8 cellular contexts compared by ENCODE assay signal in genomic region chr2:238239552-238239871, GRCh38. TPM values are rescaled to one million over a fixed set of nuclear protein-coding genes. Genes with fewer than 3 reads are reported as not detected.
A peak's percentile ranks its signal among the peaks of the same experiment; 100 is the strongest.
DNase-seq lines count a peak whose midpoint lies in the region; ATAC-seq, FAIRE-seq and TF ChIP-seq lines count a peak whose summit lies in the region.

No MANE protein-coding gene starts in this region.

- peaks cover 30% of the 10 kb centered on the region for H3K4me1 ChIP-seq in mucosa of descending colon (ENCODE audit: low read depth)

- intact Hi-C loops in mucosa of descending colon (cut with DNase I, micrococcal nuclease): no loop called here

- H3K4me3 ChIP-seq in cardiac fibroblast (replicated peaks in 1 of 2; ENCODE audit: low read depth in 2 of 2, low read length in 2 of 2) (peak overlapping the region; percentile 33 to 57), mucosa of descending colon (peak overlapping the region; percentile 50)

- no peak for TF ChIP-seq CTCF in cardiac fibroblast (IDR thresholded peaks at IDR 0.05; ENCODE audit: low read depth, low read length)
- no peak for TF ChIP-seq CTCF in mucosa of descending colon (IDR thresholded peaks at IDR 0.05)

- H3K36me3 ChIP-seq in mucosa of descending colon (ENCODE audit: low read depth): no peaks in the 10 kb centered on the region

- FAIRE-seq in urothelium cell line (lab: Jason Lieb, UNC): no peak

- no peak for DNase-seq in activated CD4-positive, CD25-positive, alpha-beta regulatory T cell (lab: John Stamatoyannopoulos, UW)
- DNase-seq in HT-29 (ENCODE audit: low spot score): peak; percentile 32
- DNase-seq in cardiac fibroblast (ENCODE audit: low read depth in 2 of 2): no peak
- DNase-seq in mucosa of descending colon: no peak
- no peak for DNase-seq in urothelium cell line (ENCODE audit: low spot score)
- no peak for DNase-seq in AML-193 (lab: John Stamatoyannopoulos, UW)
- DNase-seq in MV-4-11 (lab: John Stamatoyannopoulos, UW): no peak

- no peaks in the 10 kb centered on the region for H3K9me3 ChIP-seq in mucosa of descending colon

- ATAC-seq in activated CD4-positive, CD25-positive, alpha-beta regulatory T cell treated with anti-CD3 and anti-CD28 coated beads, Interleukin-2, amount 50 U/mL, for 24 hours: peak; percentile 15 to 26
- peak; percentile 5 for ATAC-seq in mucosa of descending colon

RNA-seq across cellular contexts. Expression of gene HES6, which starts 0.3 kb away (rescaled TPM):
- total RNA-seq in HT-29 (2014; rRNA removed; shearing (Covaris generic)): 113 and 134 TPM in 2 replicates
- 10 to 100 TPM; 21.9 to 63.5 (median 25.7) TPM for total RNA-seq in mucosa of descending colon

RNA-seq across cellular contexts. Expression of gene ILKAP, which starts 36.0 kb away (rescaled TPM):
- total RNA-seq in HT-29 (2014; rRNA removed; shearing (Covaris generic)): 27.5 and 28.1 TPM in 2 replicates
- total RNA-seq in mucosa of descending colon: 10 to 100 TPM; 33.2 to 55.7 (median 39.9) TPM

RNA-seq across cellular contexts. Expression of gene PER2, which starts 48.9 kb away (rescaled TPM):
- total RNA-seq in HT-29 (2014; rRNA removed; shearing (Covaris generic)): 26.6 and 28.3 TPM in 2 replicates
- 10 to 100 TPM; 22.6 to 26.8 (median 22.6) TPM for total RNA-seq in mucosa of descending colon
